ENCODE assay signal across 1 cellular context in the genomic region with DNA sequence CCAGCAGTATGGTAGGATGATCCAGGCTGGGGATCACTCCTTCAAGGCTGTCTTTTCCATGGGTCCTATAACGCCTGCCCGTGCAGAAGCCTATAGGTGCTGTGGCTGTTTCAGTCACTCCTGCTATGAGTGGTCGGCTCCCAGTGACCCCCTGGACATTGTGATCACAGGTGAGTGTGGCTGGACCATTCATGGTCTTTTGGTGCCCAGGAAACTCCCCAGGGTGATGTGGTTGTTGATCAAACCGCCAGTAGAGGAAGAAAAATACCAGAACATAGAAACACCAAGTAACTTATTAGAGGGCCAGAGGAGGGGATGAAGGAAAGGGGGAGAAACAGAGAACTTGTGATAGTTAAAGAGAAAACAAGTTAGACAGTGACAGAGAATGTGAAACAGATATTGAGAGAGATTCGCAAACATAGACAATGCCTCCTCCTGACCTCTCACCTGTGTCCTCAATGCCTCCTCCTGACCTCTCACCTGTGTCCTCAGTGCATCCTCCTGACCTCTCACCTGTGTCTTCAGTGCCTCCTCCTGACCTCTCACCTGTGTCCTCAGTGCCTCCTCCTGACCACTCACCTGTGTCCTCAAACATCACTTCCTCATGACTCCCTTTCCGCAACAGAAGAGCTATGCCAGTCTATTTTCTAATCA.
TF ChIP-seq lines count a peak whose summit lies in the region.

No MANE protein-coding gene starts in this region.

TF ChIP-seq in endothelial cell of umbilical vein, 7 proteins besides CTCF, POLR2A, EP300 and RAD21:
- TF ChIP-seq JUN (IDR thresholded peaks at IDR 0.05; ENCODE audit: borderline replicate concordance, insufficient read depth, insufficient read length, low read depth) = no peak
- no peak for TF ChIP-seq FOS (IDR thresholded peaks at IDR 0.05; ENCODE audit: borderline replicate concordance, insufficient read depth, low read length)
- TF ChIP-seq EZH2 (IDR thresholded peaks at IDR 0.05; ENCODE audit: borderline replicate concordance, low read depth, low read length, severe bottlenecking) = no peak
- no peak for TF ChIP-seq MAX (IDR thresholded peaks at IDR 0.05; ENCODE audit: insufficient read depth, insufficient read length)
- TF ChIP-seq GATA2 (IDR thresholded peaks at IDR 0.05; ENCODE audit: insufficient read depth, insufficient read length, low read depth, low read length) = no peak
- no peak for TF ChIP-seq MYC (IDR thresholded peaks at IDR 0.05; ENCODE audit: low read depth, low read length)
- no peak for TF ChIP-seq POLR2AphosphoS5 (IDR thresholded peaks at IDR 0.05; ENCODE audit: insufficient read depth, low read depth, low read length)
